8 cellular contexts compared by ENCODE assay signal in the genomic region with DNA sequence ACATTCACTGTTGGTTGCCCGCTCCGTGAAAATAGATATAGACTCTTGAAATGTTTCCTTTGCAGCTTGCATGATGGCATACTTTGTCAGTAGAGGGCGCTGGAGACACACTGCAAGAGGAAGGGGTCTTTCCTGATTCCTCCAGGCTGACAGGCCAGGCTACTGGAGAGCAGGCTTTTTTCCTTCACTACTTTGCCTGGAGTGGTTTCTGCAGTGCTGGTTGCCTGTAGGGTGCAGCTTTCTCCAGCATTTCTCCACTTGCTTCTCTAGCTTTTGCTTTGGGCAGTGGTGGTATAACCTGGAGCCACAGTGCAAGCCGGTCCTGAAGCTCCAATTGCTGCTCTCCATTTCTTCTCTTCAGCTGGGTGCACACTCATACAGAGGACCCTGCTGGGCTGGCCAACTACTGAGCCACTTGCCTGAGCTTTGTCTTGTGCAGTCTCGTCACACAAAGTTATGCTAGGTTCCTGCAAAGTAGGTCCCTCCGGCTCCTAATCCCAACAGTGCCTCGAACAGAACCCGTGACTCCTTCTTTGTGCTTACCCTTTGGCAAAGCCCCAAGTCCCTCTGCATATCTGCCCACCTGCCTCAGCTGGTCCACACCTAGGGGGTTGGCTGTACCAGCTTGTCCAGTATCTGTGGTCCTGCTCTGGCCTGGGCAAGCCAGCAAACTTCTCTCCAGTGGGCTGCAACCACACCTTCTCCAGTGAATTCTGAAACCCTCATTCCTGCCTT. TPM values are rescaled to one million over a fixed set of nuclear protein-coding genes. Genes with fewer than 3 reads are reported as not detected.
A peak's percentile ranks its signal among the peaks of the same experiment; 100 is the strongest.
DNase-seq lines count a peak whose midpoint lies in the region; ATAC-seq, FAIRE-seq and TF ChIP-seq lines count a peak whose summit lies in the region.

No MANE protein-coding gene starts in this region.

- intact Hi-C loops in endothelial cell of umbilical vein (cut with micrococcal nuclease) = loop anchor here (1.0 to 5.0 kb wide), 5 partner anchors 79 to 738 kb away; no protein-coding TSS in a partner anchor

- H3K4me1 ChIP-seq in SJCRH30 = no peaks in the 10 kb centered on the region
- no peaks in the 10 kb centered on the region for H3K4me1 ChIP-seq in endothelial cell of umbilical vein (ENCODE audit: control insufficient read depth, extremely low read depth, insufficient read depth, low read length)

- H3K27ac ChIP-seq in SJCRH30 (no peak overlapping the region), endothelial cell of umbilical vein (ENCODE audit: insufficient read depth, low read depth, low read length) (no peak overlapping the region)

- no peak overlapping the region for H2AFZ ChIP-seq in endothelial cell of umbilical vein (ENCODE audit: low read depth, low read length)

- H3K27me3 ChIP-seq in SJCRH30 = no peaks in the 10 kb centered on the region
- H3K27me3 ChIP-seq in endothelial cell of umbilical vein (ENCODE audit: control insufficient read depth in 2 of 2, insufficient read depth in 2 of 2, low read length in 2 of 2) = no peaks in the 10 kb centered on the region

- POLR2A ChIA-PET in endothelial cell of umbilical vein (lab: Charles Lee) = no interaction called here

- FAIRE-seq in endothelial cell of umbilical vein (lab: Jason Lieb, UNC) = peak; percentile 85

- H3K9me1 ChIP-seq in endothelial cell of umbilical vein (replicated peaks; ENCODE audit: control insufficient read depth, extremely low read depth, insufficient read depth, low read length) = no peaks in the 10 kb centered on the region

- TF ChIP-seq CTCF in GM12875 (IDR thresholded peaks at IDR 0.05; ENCODE audit: borderline replicate concordance, insufficient read depth, low read depth, low read length) (peak; percentile 87), endothelial cell of umbilical vein (IDR thresholded peaks at IDR 0.05; ENCODE audit: extremely low read depth in 1 of 2, insufficient read depth in 1 of 2, low read depth in 1 of 2, low read length in 2 of 2) (peak; percentile 80 to 87)

- CTCF ChIA-PET in endothelial cell of umbilical vein (lab: Charles Lee) = interaction anchor here (0.6 to 8.4 kb wide), 37 partner anchors 8 to 791 kb away, joined by 3 to 94 read pairs (median 4); partner anchors contain the start of genes CXCL2 and EREG

- no peak for TF ChIP-seq POLR2A in endothelial cell of umbilical vein (IDR thresholded peaks at IDR 0.05; ENCODE audit: low read depth, low read length)

- no peaks in the 10 kb centered on the region for H3K9me3 ChIP-seq in SJCRH30 (replicated peaks)
- no peaks in the 10 kb centered on the region for H3K9me3 ChIP-seq in endothelial cell of umbilical vein (replicated peaks; ENCODE audit: control insufficient read depth, insufficient read depth, low read length)

- H3K4me2 ChIP-seq in endothelial cell of umbilical vein (ENCODE audit: insufficient read depth, low read length) = no peak overlapping the region

- H3K79me2 ChIP-seq in endothelial cell of umbilical vein (ENCODE audit: control insufficient read depth, insufficient read depth, low read length) = no peaks in the 10 kb centered on the region

- dilution Hi-C loops in endothelial cell of umbilical vein (cut with MboI; ENCODE audit: extremely low pct_ligation_motif_present, low sequenced_read_pairs) = no loop called here

- peak; percentile 70 for ATAC-seq in HG02588 (IDR thresholded peaks at IDR 0.05; ENCODE audit: unreplicated experiment)

- no peaks in the 10 kb centered on the region for H4K20me1 ChIP-seq in endothelial cell of umbilical vein (replicated peaks; ENCODE audit: control insufficient read depth, extremely low read depth, insufficient read depth, low read length)

- DNase-seq in AG08395 (ENCODE audit: low spot score) (peak; percentile 33), NAMALWA (ENCODE audit: low spot score) (peak; percentile 87), SJCRH30 (peak; percentile 79 to 92), endothelial cell of umbilical vein (ENCODE audit: low read depth, low spot score) (peak; percentile 73), midbrain (lab: John Stamatoyannopoulos, UW) (peak; percentile 61)
- DNase-seq in activated effector memory CD4-positive, alpha-beta T cell treated with anti-CD3 and anti-CD28 coated beads, Interleukin-2, amount 50 U/mL, for 16 hours = no peak

- no peaks in the 10 kb centered on the region for H3K36me3 ChIP-seq in SJCRH30
- H3K36me3 ChIP-seq in endothelial cell of umbilical vein (ENCODE audit: control insufficient read depth in 2 of 2, extremely low read depth in 1 of 2, insufficient read depth in 2 of 2, low read length in 2 of 2) = no peaks in the 10 kb centered on the region

- H3K4me3 ChIP-seq in GM12875 (ENCODE audit: low read depth, low read length) = no peak overlapping the region
- H3K4me3 ChIP-seq in SJCRH30 = no peak overlapping the region
- no peak overlapping the region for H3K4me3 ChIP-seq in endothelial cell of umbilical vein (replicated peaks in 1 of 3; ENCODE audit: insufficient read depth in 1 of 3, low read depth in 1 of 3, low read length in 3 of 3)

- no TSS peak for BruUV-seq in endothelial cell of umbilical vein (replicated peaks; lab: Mats Ljungman, UMichigan)

- no peak overlapping the region for H3K9ac ChIP-seq in endothelial cell of umbilical vein (replicated peaks; ENCODE audit: extremely low read depth, insufficient read depth, low read length)

TF ChIP-seq in endothelial cell of umbilical vein, 7 proteins besides CTCF, POLR2A, EP300 and RAD21:
- no peak for TF ChIP-seq FOS (IDR thresholded peaks at IDR 0.05; ENCODE audit: borderline replicate concordance, insufficient read depth, low read length)
- no peak for TF ChIP-seq POLR2AphosphoS5 (IDR thresholded peaks at IDR 0.05; ENCODE audit: insufficient read depth, low read depth, low read length)
- no peak for TF ChIP-seq JUN (IDR thresholded peaks at IDR 0.05; ENCODE audit: borderline replicate concordance, insufficient read depth, insufficient read length, low read depth)
- TF ChIP-seq MYC (IDR thresholded peaks at IDR 0.05; ENCODE audit: low read depth, low read length) = no peak
- TF ChIP-seq EZH2 (IDR thresholded peaks at IDR 0.05; ENCODE audit: borderline replicate concordance, low read depth, low read length, severe bottlenecking) = no peak
- TF ChIP-seq, protein P1, sequence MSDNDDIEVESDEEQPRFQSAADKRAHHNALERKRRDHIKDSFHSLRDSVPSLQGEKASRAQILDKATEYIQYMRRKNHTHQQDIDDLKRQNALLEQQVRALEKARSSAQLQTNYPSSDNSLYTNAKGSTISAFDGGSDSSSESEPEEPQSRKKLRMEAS (IDR thresholded peaks at IDR 0.05; ENCODE audit: insufficient read depth, insufficient read length) = no peak
- no peak for TF ChIP-seq GATA2 (IDR thresholded peaks at IDR 0.05; ENCODE audit: insufficient read depth, insufficient read length, low read depth, low read length)

RNA-seq across cellular contexts. Expression of gene RASSF6, which starts 46.3 kb away (rescaled TPM):
- total RNA-seq in SJCRH30 (2014; rRNA removed; shearing (Covaris generic)) = 0.03 and 0.08 TPM in 2 replicates
- total RNA-seq in endothelial cell of umbilical vein = not detected in 2 replicates
- not detected in 2 replicates for polyA plus RNA-seq in endothelial cell of umbilical vein
- not detected in 2 replicates for polyA plus RNA-seq in endothelial cell of umbilical vein (2011; cell fraction: cytosol; rRNA removed)
- not detected in 2 replicates for polyA plus RNA-seq in endothelial cell of umbilical vein (2011; cell fraction: nucleus; rRNA removed)
- not detected in 2 replicates for polyA plus RNA-seq in endothelial cell of umbilical vein (2012)
- polyA minus RNA-seq in endothelial cell of umbilical vein = not detected in 2 replicates
- not detected for polyA minus RNA-seq in endothelial cell of umbilical vein (2011; cell fraction: cytosol; rRNA and poly(A)+ RNA removed)
- not detected in 2 replicates for polyA minus RNA-seq in endothelial cell of umbilical vein (2011; cell fraction: nucleus; rRNA and poly(A)+ RNA removed)
